Comparison of ENCODE assay signal across 15 cellular contexts in genomic region chr6:90183587-90184333, GRCh38.
DNase-seq lines count a peak whose midpoint lies in the region; ATAC-seq, FAIRE-seq and TF ChIP-seq lines count a peak whose summit lies in the region.
"Had no signal": no experiment of that assay in that cellular context is flagged by ENCODE, and none has a peak within 500 bp of the region (broad histone marks: within the 10 kb centered on the region; RNA-seq: fewer than 3 reads in every experiment).

No MANE protein-coding gene starts in this region.

- no peaks in the 10 kb centered on the region for H3K27me3 ChIP-seq in heart left ventricle
- H3K27me3 ChIP-seq in right cardiac atrium (ENCODE audit: control insufficient read depth, insufficient read depth), result no peaks in the 10 kb centered on the region
- H3K27me3 ChIP-seq: BE2C, SJCRH30 had no signal

- H3K27ac ChIP-seq in heart left ventricle (peak overlapping the region in 11 of 12 donors; percentile 16 to 80 (median 61)), right cardiac atrium (ENCODE audit: low read length) (no peak overlapping the region)
- H3K27ac ChIP-seq: HL-60, SJCRH30 had no signal

- intact Hi-C loops in heart left ventricle (cut with DNase I), result loop anchor here in 1 of 10 donors (10.0 kb wide), 1 partner anchor 209 kb away; no protein-coding TSS in a partner anchor
- intact Hi-C loops in right cardiac atrium (cut with DNase I), result no loop called here

- H3K36me3 ChIP-seq in heart left ventricle, result no peaks in the 10 kb centered on the region
- H3K36me3 ChIP-seq: BE2C, SJCRH30 had no signal

- no peak for TF ChIP-seq POLR2A in heart left ventricle (IDR thresholded peaks at IDR 0.05)

- H3K4me3 Mint-ChIP-seq in activated naive CD8-positive, alpha-beta T cell treated with anti-CD3 and anti-CD28 coated beads for 36 hours, result peak overlapping the region; percentile 57
- no peak overlapping the region for H3K4me3 Mint-ChIP-seq in memory B cell
- peak overlapping the region; percentile 73 to 78 for H3K4me3 Mint-ChIP-seq in stimulated activated naive CD8-positive, alpha-beta T cell treated with anti-CD3 and anti-CD28 coated beads, Interleukin-15, amount 100 ng/mL, for 72 hours

- WGBS in heart left ventricle, 4 donors, result 29 to 47% (median 37%) methylated on average over 3 of the region's 3 CpGs
- WGBS in right cardiac atrium, result 45% methylated on average over 3 of the region's 3 CpGs

- H3K36me3 Mint-ChIP-seq in activated naive CD8-positive, alpha-beta T cell treated with anti-CD3 and anti-CD28 coated beads for 36 hours, result peaks cover 35% of the 10 kb centered on the region
- peaks cover 9% of the 10 kb centered on the region for H3K36me3 Mint-ChIP-seq in memory B cell

- peak overlapping the region; percentile 87 for H3K27ac Mint-ChIP-seq in activated naive CD8-positive, alpha-beta T cell treated with anti-CD3 and anti-CD28 coated beads for 36 hours
- peak overlapping the region; percentile 69 for H3K27ac Mint-ChIP-seq in memory B cell
- peak overlapping the region; percentile 86 to 95 for H3K27ac Mint-ChIP-seq in stimulated activated naive CD8-positive, alpha-beta T cell treated with anti-CD3 and anti-CD28 coated beads, Interleukin-15, amount 100 ng/mL, for 72 hours

- TF ChIP-seq CTCF in heart left ventricle (IDR thresholded peaks at IDR 0.05), result no peak

- H3K4me3 ChIP-seq in heart left ventricle (no peak overlapping the region), right cardiac atrium (ENCODE audit: low read length) (no peak overlapping the region)
- H3K4me3 ChIP-seq: SJCRH30 had no signal

- no peak for DNase-seq in heart left ventricle
- DNase-seq in right cardiac atrium, result no peak
- DNase-seq in activated naive CD8-positive, alpha-beta T cell treated with anti-CD3 and anti-CD28 coated beads for 36 hours, result no peak
- DNase-seq in memory B cell (ENCODE audit: low spot score in 2 of 2), result no peak
- no peak for DNase-seq in stimulated activated naive CD8-positive, alpha-beta T cell treated with anti-CD3 and anti-CD28 coated beads, Interleukin-15, amount 100 ng/mL, for 72 hours
- DNase-seq in NCI-H2029 treated with DMSO at 0.1 percent for 48 hours (lab: John Stamatoyannopoulos, UW), result no peak
- no peak for DNase-seq in HTR-8/SVneo (ENCODE audit: insufficient read length, low spot score)
- DNase-seq: activated CD4-positive, CD25-positive, alpha-beta regulatory T cell treated with anti-CD3 and anti-CD28 coated beads, Interleukin-2, amount 50 U/mL, for 72 hours; BE2C; cerebellar nuclear complex; hippocampal formation; SJCRH30 had no signal

- peaks cover 7% of the 10 kb centered on the region for H3K9me3 Mint-ChIP-seq in activated naive CD8-positive, alpha-beta T cell treated with anti-CD3 and anti-CD28 coated beads for 36 hours
- H3K9me3 Mint-ChIP-seq in memory B cell, result peaks cover 1% of the 10 kb centered on the region
- H3K9me3 Mint-ChIP-seq in stimulated activated naive CD8-positive, alpha-beta T cell treated with anti-CD3 and anti-CD28 coated beads, Interleukin-15, amount 100 ng/mL, for 72 hours, result no peaks in the 10 kb centered on the region

- H3K27me3 Mint-ChIP-seq in activated naive CD8-positive, alpha-beta T cell treated with anti-CD3 and anti-CD28 coated beads for 36 hours, result no peaks in the 10 kb centered on the region
- H3K27me3 Mint-ChIP-seq in memory B cell, result no peaks in the 10 kb centered on the region
- H3K27me3 Mint-ChIP-seq in stimulated activated naive CD8-positive, alpha-beta T cell treated with anti-CD3 and anti-CD28 coated beads, Interleukin-15, amount 100 ng/mL, for 72 hours, result no peaks in the 10 kb centered on the region

- ATAC-seq in heart left ventricle (peak; percentile 52 to 68 (median 59)), right cardiac atrium (no peak), memory B cell (ENCODE audit: low read depth) (no peak), GM19463 (IDR thresholded peaks at IDR 0.05; ENCODE audit: unreplicated experiment) (no peak)
- no peak for ATAC-seq in stimulated activated naive CD8-positive, alpha-beta T cell treated with anti-CD3 and anti-CD28 coated beads, Interleukin-15, amount 100 ng/mL, for 72 hours

- no peaks in the 10 kb centered on the region for H3K9me3 ChIP-seq in heart left ventricle
- H3K9me3 ChIP-seq in right cardiac atrium (ENCODE audit: control insufficient read depth, low read length), result no peaks in the 10 kb centered on the region
- H3K9me3 ChIP-seq: SJCRH30 had no signal

- H3K4me1 ChIP-seq in heart left ventricle (peaks cover 0 to 55% (median 31%) of the 10 kb centered on the region in 12 donors), right cardiac atrium (ENCODE audit: control insufficient read depth, insufficient read depth, low read length) (no peaks in the 10 kb centered on the region)
- H3K4me1 ChIP-seq: BE2C had no signal

- peaks cover 73% of the 10 kb centered on the region for H3K4me1 Mint-ChIP-seq in activated naive CD8-positive, alpha-beta T cell treated with anti-CD3 and anti-CD28 coated beads for 36 hours
- peaks cover 35% of the 10 kb centered on the region for H3K4me1 Mint-ChIP-seq in memory B cell
- H3K4me1 Mint-ChIP-seq in stimulated activated naive CD8-positive, alpha-beta T cell treated with anti-CD3 and anti-CD28 coated beads, Interleukin-15, amount 100 ng/mL, for 72 hours, result peaks cover 73% of the 10 kb centered on the region

- FAIRE-seq in HTR-8/SVneo (lab: Jason Lieb, UNC), result no peak
- FAIRE-seq: H1 had no signal

Comparison
In these comparisons a context has a peak if more than half of its experiments do, and no peak if none do; other contexts are left out.
1. ATAC-seq: peak in heart left ventricle (4 of 4); none in right cardiac atrium (0 of 2), memory B cell (single experiment), stimulated activated naive CD8-positive, alpha-beta T cell treated with anti-CD3 and anti-CD28 coated beads, Interleukin-15, amount 100 ng/mL, for 72 hours (single experiment) and GM19463 (single experiment).
2. Peak in every context shown above with its lines, with median percentiles within 50 percentile points of each other: H3K27ac Mint-ChIP-seq.